ENCODE assay signal across 24 cellular contexts in genomic region chr3:66261318-66261717, GRCh38. TPM values are rescaled to one million over a fixed set of nuclear protein-coding genes. Genes with fewer than 3 reads are reported as not detected.
A peak's percentile ranks its signal among the peaks of the same experiment; 100 is the strongest.
DNase-seq lines count a peak whose midpoint lies in the region; ATAC-seq, FAIRE-seq and TF ChIP-seq lines count a peak whose summit lies in the region.
"Had no signal": no experiment of that assay in that cellular context is flagged by ENCODE, and none has a peak within 500 bp of the region (broad histone marks: within the 10 kb centered on the region; RNA-seq: fewer than 3 reads in every experiment).

No MANE protein-coding gene starts in this region.

- H3K27ac ChIP-seq in right atrium auricular region: no peak overlapping the region
- H3K27ac ChIP-seq: A549, thyroid gland had no signal

- no peak for FAIRE-seq in urothelium cell line (lab: Jason Lieb, UNC)
- FAIRE-seq: A549, GM18507 had no signal

- no peak overlapping the region for H3K4me3 Mint-ChIP-seq in stimulated activated naive CD8-positive, alpha-beta T cell treated with anti-CD3 and anti-CD28 coated beads, Interleukin-15, amount 100 ng/mL, for 72 hours
- no peak overlapping the region for H3K4me3 Mint-ChIP-seq in activated T-helper 1 cell treated with anti-CD3 and anti-CD28 coated beads, Interleukin-12 subunit alpha, Interleukin-12 subunit beta, Interleukin-2, Interleukin-4 antibody, amounts not matched to agents 30 ng/mL and 10 ng/mL and 1 ng/mL, durations not matched to agents 14 hours and 24 hours and 36 hours
- H3K4me3 Mint-ChIP-seq: activated T-helper 17 cell treated with anti-CD3 and anti-CD28 coated beads, Interleukin-2, amount 50 U/mL, for 72 hours; IgD-negative memory B cell; stimulated activated naive B cell treated with anti-CD40 and anti-IgM and Interleukin-4, amounts not matched to agents 10 μg/mL and 1 μg/mL and 100 μg/mL, for 72 hours had no signal

- H3K27ac Mint-ChIP-seq in stimulated activated naive CD8-positive, alpha-beta T cell treated with anti-CD3 and anti-CD28 coated beads, Interleukin-15, amount 100 ng/mL, for 72 hours: peak overlapping the region in 1 of 2 donors; percentile 46
- no peak overlapping the region for H3K27ac Mint-ChIP-seq in activated T-helper 1 cell treated with anti-CD3 and anti-CD28 coated beads, Interleukin-12 subunit alpha, Interleukin-12 subunit beta, Interleukin-2, Interleukin-4 antibody, amounts not matched to agents 30 ng/mL and 10 ng/mL and 1 ng/mL, durations not matched to agents 14 hours and 24 hours and 36 hours
- H3K27ac Mint-ChIP-seq: activated T-helper 17 cell treated with anti-CD3 and anti-CD28 coated beads, Interleukin-2, amount 50 U/mL, for 72 hours; IgD-negative memory B cell; stimulated activated naive B cell treated with anti-CD40 and anti-IgM and Interleukin-4, amounts not matched to agents 10 μg/mL and 1 μg/mL and 100 μg/mL, for 72 hours had no signal

- peaks cover 0 to 16% of the 10 kb centered on the region in 2 donors for H3K4me1 ChIP-seq in right atrium auricular region
- H3K4me1 ChIP-seq: A549, thyroid gland had no signal

- peaks cover 6% of the 10 kb centered on the region for H3K4me1 Mint-ChIP-seq in stimulated activated naive CD8-positive, alpha-beta T cell treated with anti-CD3 and anti-CD28 coated beads, Interleukin-15, amount 100 ng/mL, for 72 hours
- no peaks in the 10 kb centered on the region for H3K4me1 Mint-ChIP-seq in activated T-helper 1 cell treated with anti-CD3 and anti-CD28 coated beads, Interleukin-12 subunit alpha, Interleukin-12 subunit beta, Interleukin-2, Interleukin-4 antibody, amounts not matched to agents 30 ng/mL and 10 ng/mL and 1 ng/mL, durations not matched to agents 14 hours and 24 hours and 36 hours (ENCODE audit: low read depth)

- no peak overlapping the region for H3K4me3 ChIP-seq in right atrium auricular region
- H3K4me3 ChIP-seq in fibroblast of the aortic adventitia (ENCODE audit: low read depth, low read length): no peak overlapping the region
- H3K4me3 ChIP-seq: A549, mucosa of descending colon, thyroid gland had no signal

- H3K9me3 ChIP-seq in right atrium auricular region: no peaks in the 10 kb centered on the region
- H3K9me3 ChIP-seq: A549, mucosa of descending colon, thyroid gland had no signal

- intact Hi-C loops in Right ventricle myocardium inferior (cut with DNase I): loop anchor here (5.0 kb wide), 1 partner anchor 111 kb away; no protein-coding TSS in a partner anchor
- intact Hi-C loops in activated T-helper 1 cell treated with anti-CD3 and anti-CD28 coated beads, Interleukin-12 subunit alpha, Interleukin-12 subunit beta, Interleukin-2, Interleukin-4 antibody, amounts not matched to agents 30 ng/mL and 10 ng/mL and 1 ng/mL, durations not matched to agents 14 hours and 24 hours and 36 hours (cut with micrococcal nuclease): no loop called here

- H3K36me3 Mint-ChIP-seq in activated T-helper 1 cell treated with anti-CD3 and anti-CD28 coated beads, Interleukin-12 subunit alpha, Interleukin-12 subunit beta, Interleukin-2, Interleukin-4 antibody, amounts not matched to agents 30 ng/mL and 10 ng/mL and 1 ng/mL, durations not matched to agents 14 hours and 24 hours and 36 hours (ENCODE audit: low read depth): peaks cover 5% of the 10 kb centered on the region

- no peaks in the 10 kb centered on the region for H3K36me3 ChIP-seq in right atrium auricular region
- H3K36me3 ChIP-seq: thyroid gland had no signal

- DNase-seq in Right ventricle myocardium inferior (ENCODE audit: missing footprints): no peak
- no peak for DNase-seq in right atrium auricular region (ENCODE audit: low spot score)
- DNase-seq in RKO (ENCODE audit: low spot score): peak; percentile 23
- peak; percentile 35 for DNase-seq in fibroblast of the aortic adventitia (ENCODE audit: low read depth)
- DNase-seq in urothelium cell line (ENCODE audit: low spot score): peak; percentile 26
- DNase-seq in stimulated activated naive CD8-positive, alpha-beta T cell treated with anti-CD3 and anti-CD28 coated beads, Interleukin-15, amount 100 ng/mL, for 72 hours: no peak
- no peak for DNase-seq in activated T-helper 1 cell treated with anti-CD3 and anti-CD28 coated beads, Interleukin-12 subunit alpha, Interleukin-12 subunit beta, Interleukin-2, Interleukin-4 antibody, amounts not matched to agents 30 ng/mL and 10 ng/mL and 1 ng/mL, durations not matched to agents 14 hours and 24 hours and 36 hours (ENCODE audit: low spot score)
- DNase-seq in UCSD-AML1 (lab: John Stamatoyannopoulos, UW; ENCODE audit: unreplicated experiment): no peak
- DNase-seq: activated CD4-positive, CD25-positive, alpha-beta regulatory T cell; amniotic stem cell; DMS79; GOT3; mucosa of descending colon; MV-4-11; NCI-H2081; NCI-H446 treated with DMSO at 0.1 percent for 48 hours; SHP77; stimulated activated naive B cell treated with anti-CD40 and anti-IgM and Interleukin-4, amounts not matched to agents 10 μg/mL and 1 μg/mL and 100 μg/mL, for 72 hours; T-helper 2 cell; thyroid gland had no signal

- no peaks in the 10 kb centered on the region for H3K9me3 Mint-ChIP-seq in stimulated activated naive CD8-positive, alpha-beta T cell treated with anti-CD3 and anti-CD28 coated beads, Interleukin-15, amount 100 ng/mL, for 72 hours
- H3K9me3 Mint-ChIP-seq in activated T-helper 1 cell treated with anti-CD3 and anti-CD28 coated beads, Interleukin-12 subunit alpha, Interleukin-12 subunit beta, Interleukin-2, Interleukin-4 antibody, amounts not matched to agents 30 ng/mL and 10 ng/mL and 1 ng/mL, durations not matched to agents 14 hours and 24 hours and 36 hours: no peaks in the 10 kb centered on the region
- H3K9me3 Mint-ChIP-seq: activated T-helper 17 cell treated with anti-CD3 and anti-CD28 coated beads, Interleukin-2, amount 50 U/mL, for 72 hours; IgD-negative memory B cell; stimulated activated naive B cell treated with anti-CD40 and anti-IgM and Interleukin-4, amounts not matched to agents 10 μg/mL and 1 μg/mL and 100 μg/mL, for 72 hours had no signal

- no peak for TF ChIP-seq CTCF in right atrium auricular region (IDR thresholded peaks at IDR 0.05)
- TF ChIP-seq CTCF in fibroblast of the aortic adventitia (IDR thresholded peaks at IDR 0.05; ENCODE audit: insufficient read depth, low read length): no peak

- H3K27me3 Mint-ChIP-seq in stimulated activated naive CD8-positive, alpha-beta T cell treated with anti-CD3 and anti-CD28 coated beads, Interleukin-15, amount 100 ng/mL, for 72 hours: no peaks in the 10 kb centered on the region
- no peaks in the 10 kb centered on the region for H3K27me3 Mint-ChIP-seq in activated T-helper 1 cell treated with anti-CD3 and anti-CD28 coated beads, Interleukin-12 subunit alpha, Interleukin-12 subunit beta, Interleukin-2, Interleukin-4 antibody, amounts not matched to agents 30 ng/mL and 10 ng/mL and 1 ng/mL, durations not matched to agents 14 hours and 24 hours and 36 hours (ENCODE audit: insufficient read depth)
- H3K27me3 Mint-ChIP-seq: activated T-helper 17 cell treated with anti-CD3 and anti-CD28 coated beads, Interleukin-2, amount 50 U/mL, for 72 hours; IgD-negative memory B cell; stimulated activated naive B cell treated with anti-CD40 and anti-IgM and Interleukin-4, amounts not matched to agents 10 μg/mL and 1 μg/mL and 100 μg/mL, for 72 hours had no signal

- H3K27me3 ChIP-seq in right atrium auricular region: no peaks in the 10 kb centered on the region
- H3K27me3 ChIP-seq: thyroid gland had no signal

- peak; percentile 47 for ATAC-seq in Right ventricle myocardium inferior
- ATAC-seq in stimulated activated naive CD8-positive, alpha-beta T cell treated with anti-CD3 and anti-CD28 coated beads, Interleukin-15, amount 100 ng/mL, for 72 hours: no peak
- ATAC-seq: A549; activated T-helper 17 cell treated with anti-CD3 and anti-CD28 coated beads, Interleukin-2, amount 50 U/mL, for 72 hours; mucosa of descending colon; stimulated activated naive B cell treated with anti-CD40 and anti-IgM and Interleukin-4, amounts not matched to agents 10 μg/mL and 1 μg/mL and 100 μg/mL, for 72 hours had no signal

RNA-seq across cellular contexts. Expression of gene SLC25A26, which starts 40.5 kb away (rescaled TPM):
- total RNA-seq in Right ventricle myocardium inferior (45.9 TPM), right atrium auricular region (10 to 100 TPM; 19.1 to 22.4 TPM), fibroblast of the aortic adventitia (ENCODE audit: low replicate concordance) (14.0 and 30.8 TPM in 2 replicates)
- total RNA-seq in activated T-helper 1 cell treated with anti-CD3 and anti-CD28 coated beads, Interleukin-12 subunit alpha, Interleukin-12 subunit beta, Interleukin-2, Interleukin-4 antibody, amounts not matched to agents 30 ng/mL and 10 ng/mL and 1 ng/mL, durations not matched to agents 14 hours and 24 hours and 36 hours: 17.0 and 18.8 TPM in 2 replicates

Comparison
In these comparisons a context has a peak if more than half of its experiments do, and no peak if none do; other contexts are left out.
1. DNase-seq: peak in RKO (single experiment), fibroblast of the aortic adventitia (single experiment) and urothelium cell line (single experiment); none in Right ventricle myocardium inferior (single experiment), right atrium auricular region (single experiment), stimulated activated naive CD8-positive, alpha-beta T cell treated with anti-CD3 and anti-CD28 coated beads, Interleukin-15, amount 100 ng/mL, for 72 hours (0 of 2), activated T-helper 1 cell treated with anti-CD3 and anti-CD28 coated beads, Interleukin-12 subunit alpha, Interleukin-12 subunit beta, Interleukin-2, Interleukin-4 antibody, amounts not matched to agents 30 ng/mL and 10 ng/mL and 1 ng/mL, durations not matched to agents 14 hours and 24 hours and 36 hours (single experiment) and UCSD-AML1 (single experiment).